Comparison of ENCODE assay signal across 22 cellular contexts in genomic region chrX:1610736-1611135, GRCh38. TPM values are rescaled to one million over a fixed set of nuclear protein-coding genes. Genes with fewer than 3 reads are reported as not detected.
A peak's percentile ranks its signal among the peaks of the same experiment; 100 is the strongest.
DNase-seq lines count a peak whose midpoint lies in the region; ATAC-seq and TF ChIP-seq lines count a peak whose summit lies in the region.
"Had no signal": no experiment of that assay in that cellular context is flagged by ENCODE, and none has a peak within 500 bp of the region (broad histone marks: within the 10 kb centered on the region; RNA-seq: fewer than 3 reads in every experiment).

No MANE protein-coding gene starts in this region.

- H3K27me3 Mint-ChIP-seq in nephron (ENCODE audit: low read depth) = no peaks in the 10 kb centered on the region
- H3K27me3 Mint-ChIP-seq: IgD-negative memory B cell had no signal

- ATAC-seq in Right ventricle myocardium inferior (no peak), gastroesophageal sphincter (no peak)
- no peak for ATAC-seq in stimulated activated effector memory CD8-positive, alpha-beta T cell treated with anti-CD3 and anti-CD28 coated beads, Interleukin-12 subunit alpha, Interleukin-12 subunit beta, amount 100 ng/mL, for 72 hours
- ATAC-seq: CD8-positive, alpha-beta T cell had no signal

- TF ChIP-seq POLR2A in gastroesophageal sphincter (IDR thresholded peaks at IDR 0.05) = no peak

- H3K9me3 Mint-ChIP-seq in nephron = no peaks in the 10 kb centered on the region
- no peaks in the 10 kb centered on the region for H3K9me3 Mint-ChIP-seq in stimulated activated effector memory CD8-positive, alpha-beta T cell treated with anti-CD3 and anti-CD28 coated beads, Interleukin-12 subunit alpha, Interleukin-12 subunit beta, amount 100 ng/mL, for 72 hours
- H3K9me3 Mint-ChIP-seq: CD8-positive, alpha-beta T cell; IgD-negative memory B cell had no signal

- H3K4me3 ChIP-seq in dorsolateral prefrontal cortex (no peak overlapping the region), gastroesophageal sphincter (no peak overlapping the region)
- H3K4me3 ChIP-seq: A549, GM12878 had no signal

- H3K27me3 ChIP-seq in dorsolateral prefrontal cortex (peaks cover 0 to 3% (median 0%) of the 10 kb centered on the region in 45 donors), gastroesophageal sphincter (no peaks in the 10 kb centered on the region)

- intact Hi-C loops in Right ventricle myocardium inferior (cut with DNase I) = no loop called here
- intact Hi-C loops in cardiac septum (cut with DNase I) = no loop called here
- intact Hi-C loops in dorsolateral prefrontal cortex (cut with DNase I) = no loop called here

- no peaks in the 10 kb centered on the region for H3K36me3 Mint-ChIP-seq in nephron (ENCODE audit: low read depth)
- peaks cover 21% of the 10 kb centered on the region for H3K36me3 Mint-ChIP-seq in stimulated activated effector memory CD8-positive, alpha-beta T cell treated with anti-CD3 and anti-CD28 coated beads, Interleukin-12 subunit alpha, Interleukin-12 subunit beta, amount 100 ng/mL, for 72 hours
- H3K36me3 Mint-ChIP-seq: CD8-positive, alpha-beta T cell had no signal

- H3K36me3 ChIP-seq in gastroesophageal sphincter = no peaks in the 10 kb centered on the region

- H3K27ac ChIP-seq in dorsolateral prefrontal cortex (no peak overlapping the region), gastroesophageal sphincter (no peak overlapping the region)
- H3K27ac ChIP-seq: 22Rv1, A549 had no signal

- H3K9me3 ChIP-seq in gastroesophageal sphincter = no peaks in the 10 kb centered on the region
- H3K9me3 ChIP-seq: A549 had no signal

- TF ChIP-seq CTCF in nephron (IDR thresholded peaks at IDR 0.05; ENCODE audit: unreplicated experiment in 3 of 3) (no peak), dorsolateral prefrontal cortex (IDR thresholded peaks at IDR 0.05 in 54 of 56, conservative IDR thresholded peaks at IDR 0.05 in 2 of 56; ENCODE audit: low read depth in 1 of 56, partially characterized antibody in 56 of 56) (no peak), gastroesophageal sphincter (IDR thresholded peaks at IDR 0.05) (no peak)

- TF ChIP-seq EP300 in gastroesophageal sphincter (IDR thresholded peaks at IDR 0.05) = no peak

- H3K4me3 Mint-ChIP-seq in nephron = no peak overlapping the region
- H3K4me3 Mint-ChIP-seq in stimulated activated effector memory CD8-positive, alpha-beta T cell treated with anti-CD3 and anti-CD28 coated beads, Interleukin-12 subunit alpha, Interleukin-12 subunit beta, amount 100 ng/mL, for 72 hours = no peak overlapping the region
- H3K4me3 Mint-ChIP-seq: CD8-positive, alpha-beta T cell; IgD-negative memory B cell had no signal

- DNase-seq in Right ventricle myocardium inferior (ENCODE audit: missing footprints) = peak; percentile 28
- DNase-seq in cardiac septum (ENCODE audit: low spot score) = no peak
- no peak for DNase-seq in stimulated activated effector memory CD8-positive, alpha-beta T cell treated with anti-CD3 and anti-CD28 coated beads, Interleukin-12 subunit alpha, Interleukin-12 subunit beta, amount 100 ng/mL, for 72 hours (ENCODE audit: low spot score in 2 of 2)
- no peak for DNase-seq in NCI-H1694 (lab: John Stamatoyannopoulos, UW)
- DNase-seq in dorsolateral prefrontal cortex = no peak
- DNase-seq in NOMO-1 treated with dmso at 0.1 percent for 144 hours (lab: John Stamatoyannopoulos, UW; ENCODE audit: unreplicated experiment) = no peak
- DNase-seq: AML-193; CD8-positive, alpha-beta T cell; DMS 273 treated with DMSO at 0.1 percent for 48 hours; DMS53; DND-41; EL; HCEC 1CT had no signal

- peak overlapping the region; percentile 33 to 97 (median 86) for H3K27ac Mint-ChIP-seq in nephron
- peak overlapping the region; percentile 69 for H3K27ac Mint-ChIP-seq in stimulated activated effector memory CD8-positive, alpha-beta T cell treated with anti-CD3 and anti-CD28 coated beads, Interleukin-12 subunit alpha, Interleukin-12 subunit beta, amount 100 ng/mL, for 72 hours
- H3K27ac Mint-ChIP-seq: CD8-positive, alpha-beta T cell had no signal

- H3K4me1 ChIP-seq in gastroesophageal sphincter = no peaks in the 10 kb centered on the region
- H3K4me1 ChIP-seq: A549 had no signal

- WGBS in gastroesophageal sphincter (ENCODE audit: low coverage in 1 of 2), 2 donors = 64 to 82% methylated on average over 9 to 12 of the region's 12 CpGs

- no peaks in the 10 kb centered on the region for H3K4me1 Mint-ChIP-seq in nephron
- H3K4me1 Mint-ChIP-seq in stimulated activated effector memory CD8-positive, alpha-beta T cell treated with anti-CD3 and anti-CD28 coated beads, Interleukin-12 subunit alpha, Interleukin-12 subunit beta, amount 100 ng/mL, for 72 hours = peaks cover under 1% of the 10 kb centered on the region

RNA-seq across cellular contexts. Expression of gene ASMT, which starts 4.1 kb away (rescaled TPM):
- total RNA-seq in Right ventricle myocardium inferior = not detected
- not detected for total RNA-seq in cardiac septum
- total RNA-seq in dorsolateral prefrontal cortex = 1 to 10 TPM in 26 of 120 experiments, under 1 TPM in 27, not detected in 67; 0.40 to 2.1 (median 0.99) TPM
- total RNA-seq in gastroesophageal sphincter = 1 to 10 TPM in 1 of 4 donors, not detected in 3; 1.4 TPM
- total RNA-seq: G401, GM12878, H4, HepG2 had no signal

RNA-seq across cellular contexts. Expression of gene AKAP17A, which starts 19.3 kb away (rescaled TPM):
- 13.8 TPM for total RNA-seq in Right ventricle myocardium inferior
- 19.9 TPM for total RNA-seq in cardiac septum
- 10 to 100 TPM; 16.7 to 45.7 (median 25.2) TPM for total RNA-seq in dorsolateral prefrontal cortex
- 10 to 100 TPM; 18.1 to 40.8 (median 29.6) TPM for total RNA-seq in gastroesophageal sphincter
